Comparison of ENCODE assay signal across 30 cellular contexts in genomic region chr2:159086874-159087273, GRCh38.
A peak's percentile ranks its signal among the peaks of the same experiment; 100 is the strongest.
DNase-seq lines count a peak whose midpoint lies in the region; ATAC-seq, FAIRE-seq and TF ChIP-seq lines count a peak whose summit lies in the region.
"Had no signal": no experiment of that assay in that cellular context is flagged by ENCODE, and none has a peak within 500 bp of the region (broad histone marks: within the 10 kb centered on the region; RNA-seq: fewer than 3 reads in every experiment).

No MANE protein-coding gene starts in this region.

- H3K9me3 ChIP-seq in endothelial cell of umbilical vein (replicated peaks; ENCODE audit: control insufficient read depth, insufficient read depth, low read length) (no peaks in the 10 kb centered on the region), thoracic aorta (no peaks in the 10 kb centered on the region)
- H3K9me3 ChIP-seq: A549, BLaER1, gastroesophageal sphincter had no signal

- FAIRE-seq in endothelial cell of umbilical vein (lab: Jason Lieb, UNC) (no peak), GM12891 (lab: Jason Lieb, UNC) (no peak)
- FAIRE-seq: A549, H1 had no signal

- H3K4me3 Mint-ChIP-seq in activated naive CD4-positive, alpha-beta T cell treated with anti-CD3 and anti-CD28 coated beads, Interleukin-2, amount 10 ng/mL, durations not matched to agents 7 days and 5 days: no peak overlapping the region
- H3K4me3 Mint-ChIP-seq: activated CD8-positive, alpha-beta T cell treated with anti-CD3 and anti-CD28 coated beads for 36 hours had no signal

- no peaks in the 10 kb centered on the region for H3K36me3 Mint-ChIP-seq in activated naive CD4-positive, alpha-beta T cell treated with anti-CD3 and anti-CD28 coated beads, Interleukin-2, amount 10 ng/mL, durations not matched to agents 7 days and 5 days
- H3K36me3 Mint-ChIP-seq in activated naive CD4-positive, alpha-beta T cell treated with anti-CD3 and anti-CD28 coated beads, Interleukin-2, amount 50 U/mL, for 72 hours: no peaks in the 10 kb centered on the region

- no peaks in the 10 kb centered on the region for H3K27me3 ChIP-seq in endothelial cell of umbilical vein (ENCODE audit: control insufficient read depth in 2 of 2, insufficient read depth in 2 of 2, low read length in 2 of 2)
- no peaks in the 10 kb centered on the region for H3K27me3 ChIP-seq in thoracic aorta (replicated peaks; ENCODE audit: insufficient read depth)
- H3K27me3 ChIP-seq: BLaER1, gastroesophageal sphincter had no signal

- ATAC-seq in activated naive CD4-positive, alpha-beta T cell treated with anti-CD3 and anti-CD28 coated beads, Interleukin-2, amount 50 U/mL, for 72 hours: no peak
- ATAC-seq in thoracic aorta (ENCODE audit: insufficient number of reproducible peaks, low FRiP score, low read depth) (no peak), GM18868 (IDR thresholded peaks at IDR 0.05; ENCODE audit: unreplicated experiment) (no peak)
- ATAC-seq: A549; activated CD8-positive, alpha-beta T cell treated with anti-CD3 and anti-CD28 coated beads for 36 hours; esophagus mucosa; gastroesophageal sphincter; stimulated activated naive CD8-positive, alpha-beta T cell treated with anti-CD3 and anti-CD28 coated beads, Interleukin-15, amount 100 ng/mL, for 72 hours had no signal

- no peak for DNase-seq in activated naive CD4-positive, alpha-beta T cell treated with anti-CD3 and anti-CD28 coated beads, Interleukin-2, amount 10 ng/mL, durations not matched to agents 7 days and 5 days
- no peak for DNase-seq in activated naive CD4-positive, alpha-beta T cell treated with anti-CD3 and anti-CD28 coated beads, Interleukin-2, amount 50 U/mL, for 72 hours (ENCODE audit: low spot score in 2 of 2)
- DNase-seq in RPMI7951 (ENCODE audit: low read depth): peak; percentile 46
- peak; percentile 69 for DNase-seq in endothelial cell of umbilical vein (ENCODE audit: low read depth, low spot score)
- no peak for DNase-seq in thoracic aorta (ENCODE audit: low spot score)
- DNase-seq in GM12891 (ENCODE audit: insufficient read length, low spot score): no peak
- DNase-seq in Ammon's horn (ENCODE audit: low spot score): no peak
- DNase-seq: activated CD4-positive, CD25-positive, alpha-beta regulatory T cell treated with anti-CD3 and anti-CD28 coated beads, Interleukin-2, amount 50 U/mL, for 72 hours; activated CD8-positive, alpha-beta T cell treated with anti-CD3 and anti-CD28 coated beads for 36 hours; activated naive CD4-positive, alpha-beta T cell; activated T-cell treated with anti-CD3 and anti-CD28 coated beads for 4 hours; aorta; cerebellar nuclear complex; effector CD4-positive, alpha-beta T cell; mesendoderm; naive B cell; NCI-H1436 treated with DMSO at 0.1 percent for 48 hours; NCI-H2227 treated with DMSO at 0.1 percent for 48 hours; NCI-H774; retina; stimulated activated CD4-positive, alpha-beta T cell treated with anti-CD3 and anti-CD28 coated beads, Interleukin-12 subunit alpha, Interleukin-12 subunit beta, amount 100 ng/mL, for 4 hours; stimulated activated CD4-positive, alpha-beta T cell treated with anti-CD3 and anti-CD28 coated beads, Interleukin-4, amount 100 ng/mL, for 4 hours; stimulated activated naive CD8-positive, alpha-beta T cell treated with anti-CD3 and anti-CD28 coated beads, Interleukin-15, amount 100 ng/mL, for 72 hours; trophoblast cell had no signal

- H3K4me2 ChIP-seq in endothelial cell of umbilical vein (ENCODE audit: insufficient read depth, low read length): peak overlapping the region; percentile 46
- H3K4me2 ChIP-seq: A549, BLaER1 had no signal

- H2AFZ ChIP-seq in endothelial cell of umbilical vein (ENCODE audit: low read depth, low read length): no peak overlapping the region

- TF ChIP-seq POLR2A in endothelial cell of umbilical vein (IDR thresholded peaks at IDR 0.05; ENCODE audit: low read depth, low read length) (no peak), GM12891 (IDR thresholded peaks at IDR 0.05; ENCODE audit: low read depth, low read length) (no peak)

- peak overlapping the region; percentile 1 for H3K27ac Mint-ChIP-seq in activated naive CD4-positive, alpha-beta T cell treated with anti-CD3 and anti-CD28 coated beads, Interleukin-2, amount 10 ng/mL, durations not matched to agents 7 days and 5 days
- H3K27ac Mint-ChIP-seq in activated naive CD4-positive, alpha-beta T cell treated with anti-CD3 and anti-CD28 coated beads, Interleukin-2, amount 50 U/mL, for 72 hours: peak overlapping the region in 1 of 2 donors; percentile 72
- H3K27ac Mint-ChIP-seq: activated CD8-positive, alpha-beta T cell treated with anti-CD3 and anti-CD28 coated beads for 36 hours had no signal

- peaks cover 48% of the 10 kb centered on the region for H3K4me1 Mint-ChIP-seq in activated naive CD4-positive, alpha-beta T cell treated with anti-CD3 and anti-CD28 coated beads, Interleukin-2, amount 10 ng/mL, durations not matched to agents 7 days and 5 days

- CTCF ChIA-PET in activated naive CD4-positive, alpha-beta T cell treated with anti-CD3 and anti-CD28 coated beads, Interleukin-2, amount 10 ng/mL, durations not matched to agents 7 days and 5 days (lab: Charles Lee): interaction anchor here (1.3 kb wide), 1 partner anchor 12 kb away, joined by 3 read pairs; no protein-coding TSS in a partner anchor
- CTCF ChIA-PET in endothelial cell of umbilical vein (lab: Charles Lee): interaction anchor here (2.4 to 2.7 kb wide), 2 partner anchors 10 to 32 kb away, joined by 10 read pairs; no protein-coding TSS in a partner anchor

- H3K9me1 ChIP-seq in endothelial cell of umbilical vein (replicated peaks; ENCODE audit: control insufficient read depth, extremely low read depth, insufficient read depth, low read length): no peaks in the 10 kb centered on the region

- H3K4me1 ChIP-seq in endothelial cell of umbilical vein (ENCODE audit: control insufficient read depth, extremely low read depth, insufficient read depth, low read length) (peaks cover 74% of the 10 kb centered on the region), thoracic aorta (ENCODE audit: control insufficient read depth in 1 of 2, low read depth in 2 of 2) (peaks cover 56 to 93% of the 10 kb centered on the region in 2 donors)

- H3K4me3 ChIP-seq in endothelial cell of umbilical vein (replicated peaks in 1 of 3; ENCODE audit: insufficient read depth in 1 of 3, low read depth in 1 of 3, low read length in 3 of 3) (no peak overlapping the region), thoracic aorta (no peak overlapping the region)
- H3K4me3 ChIP-seq: A549, BLaER1, gastroesophageal sphincter had no signal

- H3K27ac ChIP-seq in endothelial cell of umbilical vein (ENCODE audit: insufficient read depth, low read depth, low read length): peak overlapping the region; percentile 4
- H3K27ac ChIP-seq in thoracic aorta: peak overlapping the region; percentile 6 to 95
- H3K27ac ChIP-seq: A549, BLaER1 had no signal

- no TSS peak for BruUV-seq in endothelial cell of umbilical vein (replicated peaks; lab: Mats Ljungman, UMichigan)

- H3K79me2 ChIP-seq in endothelial cell of umbilical vein (ENCODE audit: control insufficient read depth, insufficient read depth, low read length): peaks cover 50% of the 10 kb centered on the region

- no peaks in the 10 kb centered on the region for H3K9me3 Mint-ChIP-seq in activated naive CD4-positive, alpha-beta T cell treated with anti-CD3 and anti-CD28 coated beads, Interleukin-2, amount 10 ng/mL, durations not matched to agents 7 days and 5 days
- no peaks in the 10 kb centered on the region for H3K9me3 Mint-ChIP-seq in activated naive CD4-positive, alpha-beta T cell treated with anti-CD3 and anti-CD28 coated beads, Interleukin-2, amount 50 U/mL, for 72 hours
- H3K9me3 Mint-ChIP-seq: activated CD8-positive, alpha-beta T cell treated with anti-CD3 and anti-CD28 coated beads for 36 hours; stimulated activated naive CD8-positive, alpha-beta T cell treated with anti-CD3 and anti-CD28 coated beads, Interleukin-15, amount 100 ng/mL, for 72 hours had no signal

- H4K20me1 ChIP-seq in endothelial cell of umbilical vein (replicated peaks; ENCODE audit: control insufficient read depth, extremely low read depth, insufficient read depth, low read length): no peaks in the 10 kb centered on the region
- H4K20me1 ChIP-seq: BLaER1 had no signal

- H3K27me3 Mint-ChIP-seq in activated naive CD4-positive, alpha-beta T cell treated with anti-CD3 and anti-CD28 coated beads, Interleukin-2, amount 10 ng/mL, durations not matched to agents 7 days and 5 days: peaks cover 2% of the 10 kb centered on the region
- H3K27me3 Mint-ChIP-seq: activated CD8-positive, alpha-beta T cell treated with anti-CD3 and anti-CD28 coated beads for 36 hours; naive B cell; stimulated activated naive CD8-positive, alpha-beta T cell treated with anti-CD3 and anti-CD28 coated beads, Interleukin-15, amount 100 ng/mL, for 72 hours had no signal

- H3K36me3 ChIP-seq in endothelial cell of umbilical vein (ENCODE audit: control insufficient read depth in 2 of 2, extremely low read depth in 1 of 2, insufficient read depth in 2 of 2, low read length in 2 of 2): peaks cover 0 to 2% of the 10 kb centered on the region in 2 experiments
- H3K36me3 ChIP-seq in thoracic aorta: no peaks in the 10 kb centered on the region
- H3K36me3 ChIP-seq: BLaER1, gastroesophageal sphincter had no signal

- intact Hi-C loops in endothelial cell of umbilical vein (cut with micrococcal nuclease): loop anchor here (1.0 kb wide), 1 partner anchor 14 kb away; no protein-coding TSS in a partner anchor

- POLR2A ChIA-PET in endothelial cell of umbilical vein (lab: Charles Lee): no interaction called here

- TF ChIP-seq CTCF in endothelial cell of umbilical vein (IDR thresholded peaks at IDR 0.05; ENCODE audit: extremely low read depth in 1 of 2, insufficient read depth in 1 of 2, low read depth in 1 of 2, low read length in 2 of 2) (no peak), thoracic aorta (IDR thresholded peaks at IDR 0.05) (no peak)

- dilution Hi-C loops in endothelial cell of umbilical vein (cut with MboI; ENCODE audit: extremely low pct_ligation_motif_present, low sequenced_read_pairs): no loop called here

- H3K9ac ChIP-seq in endothelial cell of umbilical vein (replicated peaks; ENCODE audit: extremely low read depth, insufficient read depth, low read length): peak overlapping the region; percentile 23
- H3K9ac ChIP-seq: BLaER1 had no signal

TF ChIP-seq in endothelial cell of umbilical vein, 7 proteins besides CTCF, POLR2A, EP300 and RAD21 (continues in another document):
- no peak for TF ChIP-seq FOS (IDR thresholded peaks at IDR 0.05; ENCODE audit: borderline replicate concordance, insufficient read depth, low read length)
- no peak for TF ChIP-seq EZH2 (IDR thresholded peaks at IDR 0.05; ENCODE audit: borderline replicate concordance, low read depth, low read length, severe bottlenecking)

TF ChIP-seq in GM12891, 5 proteins besides CTCF, POLR2A, EP300 and RAD21:
- TF ChIP-seq SPI1 (IDR thresholded peaks at IDR 0.05; ENCODE audit: low read depth, low read length): no peak
- TF ChIP-seq PAX5 (IDR thresholded peaks at IDR 0.05; ENCODE audit: insufficient read depth, low read length, severe bottlenecking): no peak
- no peak for TF ChIP-seq TAF1 (IDR thresholded peaks at IDR 0.05; ENCODE audit: low read depth, low read length)
- TF ChIP-seq POU2F2 (IDR thresholded peaks at IDR 0.05; ENCODE audit: low read depth, low read length): no peak
- no peak for TF ChIP-seq POLR2AphosphoS5 (IDR thresholded peaks at IDR 0.05; ENCODE audit: low read depth, low read length)

Comparison
In these comparisons a context has a peak if more than half of its experiments do, and no peak if none do; other contexts are left out.
1. DNase-seq: peak in RPMI7951 (single experiment) and endothelial cell of umbilical vein (single experiment); none in activated naive CD4-positive, alpha-beta T cell treated with anti-CD3 and anti-CD28 coated beads, Interleukin-2, amount 10 ng/mL, durations not matched to agents 7 days and 5 days (single experiment), activated naive CD4-positive, alpha-beta T cell treated with anti-CD3 and anti-CD28 coated beads, Interleukin-2, amount 50 U/mL, for 72 hours (0 of 2), thoracic aorta (single experiment), GM12891 (single experiment) and Ammon's horn (single experiment).